Comparison of ENCODE assay signal across 21 cellular contexts in the genomic region with DNA sequence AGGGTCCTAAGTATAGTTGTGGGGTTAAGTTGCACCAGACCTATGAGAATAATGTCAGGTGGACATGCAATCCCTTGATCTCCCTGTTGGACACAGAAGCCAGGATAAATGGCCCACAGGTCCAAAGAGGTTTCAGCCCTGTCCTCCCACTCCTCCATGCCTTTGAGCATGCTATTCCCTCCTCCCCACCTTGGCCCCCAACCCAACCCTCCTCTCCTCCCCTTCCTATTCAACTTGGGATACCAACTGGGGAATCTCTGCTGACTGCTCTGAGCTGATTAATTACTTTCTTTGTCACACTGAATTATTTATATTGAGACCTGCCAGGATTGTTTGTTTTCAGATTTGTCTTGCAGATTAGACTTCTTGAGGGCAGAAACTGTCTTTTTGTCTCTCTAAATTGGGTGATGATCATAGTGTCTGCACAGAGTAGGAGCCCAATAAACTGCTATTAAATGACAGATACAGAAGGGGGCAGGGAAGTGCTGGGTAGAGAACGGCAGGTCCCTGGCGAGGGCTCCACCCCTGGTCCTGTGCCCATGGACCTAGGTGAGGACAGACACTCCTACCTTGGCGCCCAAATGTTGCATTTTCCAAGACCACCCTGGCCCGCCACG.
DNase-seq lines count a peak whose midpoint lies in the region; ATAC-seq and TF ChIP-seq lines count a peak whose summit lies in the region.
"Had no signal": no experiment of that assay in that cellular context is flagged by ENCODE, and none has a peak within 500 bp of the region (broad histone marks: within the 10 kb centered on the region; RNA-seq: fewer than 3 reads in every experiment).

No MANE protein-coding gene starts in this region.

- no peak overlapping the region for H3K27ac ChIP-seq in BLaER1 treated with 17β-estradiol and CSF1 and Interleukin-3, amounts not matched to agents 10 nM and 100 nM
- H3K27ac ChIP-seq in HCT116 (ENCODE audit: low read depth, low read length) (no peak overlapping the region), spleen (no peak overlapping the region)
- H3K27ac ChIP-seq: HL-60 had no signal

- H3K9me3 ChIP-seq in BLaER1 treated with 17β-estradiol and CSF1 and Interleukin-3, amounts not matched to agents 10 nM and 100 nM (replicated peaks in 1 of 11): no peaks in the 10 kb centered on the region
- H3K9me3 ChIP-seq in HCT116 (ENCODE audit: control insufficient read depth in 1 of 2, insufficient read depth in 1 of 2, low read depth in 1 of 2, low read length in 2 of 2) (no peaks in the 10 kb centered on the region), spleen (no peaks in the 10 kb centered on the region)
- H3K9me3 ChIP-seq: HAP-1 had no signal

- TF ChIP-seq CTCF in HCT116 (IDR thresholded peaks at IDR 0.05 in 2 of 3, conservative IDR thresholded peaks at IDR 0.05 in 1 of 3; ENCODE audit: borderline replicate concordance in 1 of 3, insufficient read depth in 1 of 3, low read depth in 2 of 3, low read length in 2 of 3): no peak
- no peak for TF ChIP-seq CTCF in WTC11 (IDR thresholded peaks at IDR 0.05)
- TF ChIP-seq CTCF in spleen (IDR thresholded peaks at IDR 0.05 in 8 of 11, conservative IDR thresholded peaks at IDR 0.05 in 3 of 11): no peak

- peaks cover 0 to 20% (median 16%) of the 10 kb centered on the region in 10 experiments; a peak in 17 of 20 replicates for H3K4me1 ChIP-seq in BLaER1 treated with 17β-estradiol and CSF1 and Interleukin-3, amounts not matched to agents 10 nM and 100 nM
- H3K4me1 ChIP-seq in HCT116 (ENCODE audit: control insufficient read depth in 1 of 2, insufficient read depth in 2 of 2, low read length in 2 of 2) (peaks cover 0 to 5% of the 10 kb centered on the region in 2 experiments; a peak in 1 of 4 replicates), spleen (no peaks in the 10 kb centered on the region)
- H3K4me1 ChIP-seq: HAP-1 had no signal

- H3K9ac ChIP-seq in BLaER1 treated with 17β-estradiol and CSF1 and Interleukin-3, amounts not matched to agents 10 nM and 100 nM: no peak overlapping the region
- H3K9ac ChIP-seq in HCT116 (ENCODE audit: low read length): no peak overlapping the region

- no TSS peak for BruUV-seq in HCT116 (replicated peaks; lab: Mats Ljungman, UMichigan)

- H3K27me3 Mint-ChIP-seq in WTC11 (ENCODE audit: low read depth): peaks cover 89% of the 10 kb centered on the region

- H3K27me3 ChIP-seq in BLaER1 treated with 17β-estradiol and CSF1 and Interleukin-3, amounts not matched to agents 10 nM and 100 nM: no peaks in the 10 kb centered on the region
- no peaks in the 10 kb centered on the region for H3K27me3 ChIP-seq in HCT116 (ENCODE audit: insufficient read depth, low read length)
- peaks cover 0 to 44% (median 5%) of the 10 kb centered on the region in 7 donors for H3K27me3 ChIP-seq in spleen (replicated peaks in 1 of 7)

- H3K36me3 ChIP-seq in BLaER1 treated with 17β-estradiol and CSF1 and Interleukin-3, amounts not matched to agents 10 nM and 100 nM: no peaks in the 10 kb centered on the region
- H3K36me3 ChIP-seq in HCT116 (ENCODE audit: control insufficient read depth in 1 of 2, insufficient read depth in 2 of 2, low read length in 2 of 2): no peaks in the 10 kb centered on the region
- no peaks in the 10 kb centered on the region for H3K36me3 ChIP-seq in spleen
- H3K36me3 ChIP-seq: HAP-1 had no signal

- TF ChIP-seq POLR2A in HCT116 (IDR thresholded peaks at IDR 0.05; ENCODE audit: borderline replicate concordance, extremely low read depth, insufficient read depth, insufficient read length) (no peak), spleen (IDR thresholded peaks at IDR 0.05) (no peak)

- WGBS in spleen, 5 donors: 79 to 93% (median 83%) methylated on average over 4 to 5 of the region's 5 CpGs

- H2AFZ ChIP-seq in HCT116 (ENCODE audit: low read depth, low read length, poor library complexity, severe bottlenecking): no peak overlapping the region

- RAD21 ChIA-PET in HCT116 (lab: Charles Lee; ENCODE audit: low non-redundant PET in 1 of 2, low total read pairs in 2 of 2, uncharacterized antibody in 2 of 2, unreplicated experiment in 2 of 2): no interaction called here

- no peak overlapping the region for H3K27ac Mint-ChIP-seq in WTC11
- H3K27ac Mint-ChIP-seq: CD8-positive, alpha-beta memory T cell had no signal

- DNase-seq in HCT116 (ENCODE audit: low read depth, low spot score) (no peak), WTC11 (ENCODE audit: low spot score) (no peak), left kidney (ENCODE audit: low read depth, low spot score) (peak; percentile 43), spleen (no peak), occipital lobe (lab: John Stamatoyannopoulos, UW) (no peak), GM19240 (ENCODE audit: insufficient read length, low spot score) (no peak)
- DNase-seq: CD8-positive, alpha-beta memory T cell; DMS53; EL; IMR-90; MM.1S; NCI-H1105; NCI-H1694; NCI-H2081 treated with DMSO at 0.1 percent for 48 hours; NCI-H510A treated with DMSO at 0.1 percent for 48 hours; NCI-H82; SW 1271 had no signal

- no peaks in the 10 kb centered on the region for H4K20me1 ChIP-seq in BLaER1 treated with 17β-estradiol and CSF1 and Interleukin-3, amounts not matched to agents 10 nM and 100 nM
- no peaks in the 10 kb centered on the region for H4K20me1 ChIP-seq in HCT116 (ENCODE audit: insufficient read depth)

- intact Hi-C loops in HCT116 (cut with micrococcal nuclease): no loop called here
- intact Hi-C loops in spleen (cut with DNase I; ENCODE audit: low total_unique reads): no loop called here

- ATAC-seq in HCT116 (no peak), WTC11 (peak; percentile 86)
- ATAC-seq: Right ventricle myocardium inferior had no signal

- TF ChIP-seq RAD21 in HCT116 (IDR thresholded peaks at IDR 0.05; ENCODE audit: low read depth): peak; percentile 24; the same call in 1 of the 2 replicates

- H3K4me3 Mint-ChIP-seq in WTC11: no peak overlapping the region
- H3K4me3 Mint-ChIP-seq: CD8-positive, alpha-beta memory T cell had no signal

- CTCF ChIA-PET in HCT116 (lab: Charles Lee) (no interaction called here), WTC11 (lab: Charles Lee) (interaction anchor here (0.6 to 3.3 kb wide), 7 partner anchors 24 to 879 kb away, joined by 3 to 25 read pairs (median 5); a partner anchor contains a TSS)

- H3K36me3 Mint-ChIP-seq in WTC11: no peaks in the 10 kb centered on the region
- H3K36me3 Mint-ChIP-seq: CD8-positive, alpha-beta memory T cell had no signal

- peak overlapping the region in 8 of 11 experiments; percentile 29 to 78 (median 54); a peak in 16 of 22 replicates for H3K4me2 ChIP-seq in BLaER1 treated with 17β-estradiol and CSF1 and Interleukin-3, amounts not matched to agents 10 nM and 100 nM
- H3K4me2 ChIP-seq in HCT116 (ENCODE audit: low read length): no peak overlapping the region

- POLR2A ChIA-PET in HCT116 (lab: Charles Lee): no interaction called here
- POLR2A ChIA-PET in WTC11 (lab: Charles Lee): no interaction called here

- H3K4me3 ChIP-seq in BLaER1 treated with 17β-estradiol and CSF1 and Interleukin-3, amounts not matched to agents 10 nM and 100 nM: no peak overlapping the region
- H3K4me3 ChIP-seq in HCT116 (replicated peaks in 1 of 2; ENCODE audit: low read depth in 1 of 2, low read length in 2 of 2) (no peak overlapping the region), spleen (no peak overlapping the region)
- H3K4me3 ChIP-seq: HAP-1 had no signal

- H3K4me1 Mint-ChIP-seq in WTC11: peaks cover 38% of the 10 kb centered on the region
- H3K4me1 Mint-ChIP-seq: CD8-positive, alpha-beta memory T cell had no signal

- H3K9me3 Mint-ChIP-seq in WTC11: no peaks in the 10 kb centered on the region
- H3K9me3 Mint-ChIP-seq: CD8-positive, alpha-beta memory T cell had no signal

- H3K79me2 ChIP-seq in HCT116 (ENCODE audit: insufficient read depth, low read length): no peaks in the 10 kb centered on the region

- H3K9me2 ChIP-seq in HCT116 (ENCODE audit: insufficient read depth): no peaks in the 10 kb centered on the region

TF ChIP-seq in HCT116, 20 proteins besides CTCF, POLR2A, EP300 and RAD21 (continues in another document):
- TF ChIP-seq, protein P1, sequence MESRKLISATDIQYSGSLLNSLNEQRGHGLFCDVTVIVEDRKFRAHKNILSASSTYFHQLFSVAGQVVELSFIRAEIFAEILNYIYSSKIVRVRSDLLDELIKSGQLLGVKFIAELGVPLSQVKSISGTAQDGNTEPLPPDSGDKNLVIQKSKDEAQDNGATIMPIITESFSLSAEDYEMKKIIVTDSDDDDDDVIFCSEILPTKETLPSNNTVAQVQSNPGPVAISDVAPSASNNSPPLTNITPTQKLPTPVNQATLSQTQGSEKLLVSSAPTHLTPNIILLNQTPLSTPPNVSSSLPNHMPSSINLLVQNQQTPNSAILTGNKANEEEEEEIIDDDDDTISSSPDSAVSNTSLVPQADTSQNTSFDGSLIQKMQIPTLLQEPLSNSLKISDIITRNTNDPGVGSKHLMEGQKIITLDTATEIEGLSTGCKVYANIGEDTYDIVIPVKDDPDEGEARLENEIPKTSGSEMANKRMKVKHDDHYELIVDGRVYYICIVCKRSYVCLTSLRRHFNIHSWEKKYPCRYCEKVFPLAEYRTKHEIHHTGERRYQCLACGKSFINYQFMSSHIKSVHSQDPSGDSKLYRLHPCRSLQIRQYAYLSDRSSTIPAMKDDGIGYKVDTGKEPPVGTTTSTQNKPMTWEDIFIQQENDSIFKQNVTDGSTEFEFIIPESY (IDR thresholded peaks at IDR 0.05; ENCODE audit: extremely low read depth, insufficient replicate concordance, low read length): no peak
- TF ChIP-seq SIN3A (IDR thresholded peaks at IDR 0.05; ENCODE audit: low read depth) (no peak), ELF1 (IDR thresholded peaks at IDR 0.05; ENCODE audit: borderline replicate concordance, low read depth) (no peak), SP1 (IDR thresholded peaks at IDR 0.05; ENCODE audit: low read depth) (no peak)

TF ChIP-seq in WTC11, 78 proteins besides CTCF, POLR2A, EP300 and RAD21 (continues in another document):
- TF ChIP-seq ZNF263 (CRISPR knock-in tag; IDR thresholded peaks at IDR 0.05; ENCODE audit: low read depth) (0 out of 2 replicates have a peak, but pooled peaks have one; percentile 38), MXD4 (CRISPR knock-in tag; IDR thresholded peaks at IDR 0.05; ENCODE audit: borderline replicate concordance) (no peak), ZNF671 (CRISPR knock-in tag; IDR thresholded peaks at IDR 0.05) (no peak)
- TF ChIP-seq, protein P2, sequence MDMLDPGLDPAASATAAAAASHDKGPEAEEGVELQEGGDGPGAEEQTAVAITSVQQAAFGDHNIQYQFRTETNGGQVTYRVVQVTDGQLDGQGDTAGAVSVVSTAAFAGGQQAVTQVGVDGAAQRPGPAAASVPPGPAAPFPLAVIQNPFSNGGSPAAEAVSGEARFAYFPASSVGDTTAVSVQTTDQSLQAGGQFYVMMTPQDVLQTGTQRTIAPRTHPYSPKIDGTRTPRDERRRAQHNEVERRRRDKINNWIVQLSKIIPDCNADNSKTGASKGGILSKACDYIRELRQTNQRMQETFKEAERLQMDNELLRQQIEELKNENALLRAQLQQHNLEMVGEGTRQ (CRISPR knock-in tag; IDR thresholded peaks at IDR 0.05): peak; percentile 11; the same call in 1 of the 2 replicates
